In the genomic region with DNA sequence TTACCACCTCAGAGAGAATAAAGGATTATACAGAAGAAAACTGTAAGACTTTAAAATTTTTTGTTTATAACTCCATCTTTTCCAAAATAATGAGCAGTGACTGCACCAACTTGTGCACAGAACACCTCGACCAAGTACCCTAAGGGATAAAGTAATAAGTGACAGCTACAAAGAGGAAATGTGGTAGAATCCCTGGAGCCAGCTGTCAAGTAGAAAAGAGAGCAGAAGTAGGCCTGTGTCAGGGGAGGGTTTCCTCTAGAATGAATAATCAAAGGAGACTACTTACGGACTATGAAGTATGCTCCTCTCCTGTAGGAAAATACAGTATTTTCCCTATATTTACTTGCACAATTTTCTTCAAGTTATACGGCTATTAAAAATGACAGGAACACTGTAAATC, we compare ENCODE assay signal across 7 cellular contexts. TPM values are rescaled to one million over a fixed set of nuclear protein-coding genes. Genes with fewer than 3 reads are reported as not detected.
DNase-seq lines count a peak whose midpoint lies in the region; ATAC-seq, FAIRE-seq and TF ChIP-seq lines count a peak whose summit lies in the region.

No MANE protein-coding gene starts in this region.

- H3K4me3 ChIP-seq in HEK293 (ENCODE audit: low read depth, low read length) (peak overlapping the region; percentile 98), RWPE2 (ENCODE audit: severe bottlenecking) (peak overlapping the region; percentile 91), fibroblast of pulmonary artery (replicated peaks; ENCODE audit: low read depth, low read length) (peak overlapping the region; percentile 78), small intestine (ENCODE audit: low read depth in 1 of 2, low read length in 2 of 2) (peak overlapping the region in 1 of 2 donors; percentile 96)

- H3K27me3 ChIP-seq in RWPE2 (ENCODE audit: insufficient read depth, poor library complexity, severe bottlenecking) (no peaks in the 10 kb centered on the region), small intestine (ENCODE audit: control insufficient read depth in 2 of 2, insufficient read depth in 2 of 2, low read length in 2 of 2) (no peaks in the 10 kb centered on the region)

- H3K27ac ChIP-seq in HEK293 (ENCODE audit: extremely low read depth, low read depth, low read length) (no peak overlapping the region), RWPE2 (ENCODE audit: poor library complexity, severe bottlenecking) (peak overlapping the region; percentile 52), small intestine (ENCODE audit: low read depth in 1 of 2, low read length in 1 of 2) (no peak overlapping the region)

- POLR2A ChIA-PET in HEK293 (lab: Yijun Ruan, JAX), result interaction anchor here (1.0 to 3.0 kb wide), 2 partner anchors 11 to 13 kb away, joined by 3 to 16 read pairs; no protein-coding TSS in a partner anchor

- H3K4me1 ChIP-seq in HEK293 (ENCODE audit: control insufficient read depth, insufficient read depth, low read length) (peaks cover 9% of the 10 kb centered on the region; the same call in 1 of the 2 replicates), RWPE2 (ENCODE audit: insufficient read depth, poor library complexity, severe bottlenecking) (no peaks in the 10 kb centered on the region), small intestine (ENCODE audit: control insufficient read depth in 2 of 2, insufficient read depth in 1 of 2, low read depth in 1 of 2, low read length in 1 of 2) (peaks cover 0 to 4% of the 10 kb centered on the region in 2 donors)

- DNase-seq in RWPE2 (ENCODE audit: low spot score), result no peak
- no peak for DNase-seq in fibroblast of pulmonary artery (ENCODE audit: low read depth)
- no peak for DNase-seq in small intestine
- DNase-seq in NCI-H2171 (lab: John Stamatoyannopoulos, UW), result no peak
- DNase-seq in GM13976 (ENCODE audit: low spot score), result no peak

- H3K36me3 ChIP-seq in HEK293 (ENCODE audit: control insufficient read depth in 2 of 2, insufficient read depth in 1 of 2, low read length in 2 of 2) (peaks cover 43 to 45% of the 10 kb centered on the region in 2 experiments), RWPE2 (ENCODE audit: low read depth) (peaks cover 46% of the 10 kb centered on the region), small intestine (ENCODE audit: control insufficient read depth in 2 of 2, insufficient read depth in 2 of 2, low read length in 2 of 2) (peaks cover 0 to 5% of the 10 kb centered on the region in 2 donors)

- ATAC-seq in RWPE2 (ENCODE audit: low read depth) (no peak), HG03175 (IDR thresholded peaks at IDR 0.05; ENCODE audit: unreplicated experiment) (no peak)

- FAIRE-seq in small intestine (lab: Jason Lieb, UNC), result peak; percentile 36

- in situ Hi-C loops in GM13976 (cut with MboI; ENCODE audit: low sequenced_read_pairs, unreplicated experiment), result no loop called here

- 1 to 9% (median 4%) methylated on average over 3 of the region's 3 CpGs for WGBS in small intestine, 3 donors

- H3K9me3 ChIP-seq in HEK293 (ENCODE audit: control insufficient read depth, insufficient read depth, low read depth, low read length) (no peaks in the 10 kb centered on the region), RWPE2 (ENCODE audit: severe bottlenecking) (no peaks in the 10 kb centered on the region), small intestine (ENCODE audit: control insufficient read depth, low read depth) (no peaks in the 10 kb centered on the region)

- no peak for TF ChIP-seq CTCF in HEK293 (tag by site-specific recombination; IDR thresholded peaks at IDR 0.05)
- TF ChIP-seq CTCF in RWPE2 (IDR thresholded peaks at IDR 0.05; ENCODE audit: poor library complexity, severe bottlenecking), result no peak
- no peak for TF ChIP-seq CTCF in fibroblast of pulmonary artery (IDR thresholded peaks at IDR 0.05; ENCODE audit: low read length, missing control alignments)
- no peak for TF ChIP-seq CTCF in GM13976 (IDR thresholded peaks at IDR 0.05; ENCODE audit: borderline replicate concordance, control extremely low read depth, extremely low read depth, insufficient read depth, missing control alignments)

- CTCF ChIA-PET in HEK293 (lab: Yijun Ruan, JAX), result interaction anchor here (1.4 kb wide), 1 partner anchor 11 kb away, joined by 4 read pairs; no protein-coding TSS in a partner anchor

TF ChIP-seq in HEK293, 187 proteins besides CTCF, POLR2A, EP300 and RAD21:
- no peak for TF ChIP-seq SP7 (tag by site-specific recombination; IDR thresholded peaks at IDR 0.05)
- 0 out of 2 replicates have a peak, but pooled peaks have one; percentile 5 for TF ChIP-seq MEIS1 (CRISPR knock-in tag; IDR thresholded peaks at IDR 0.05; ENCODE audit: borderline replicate concordance)

RNA-seq across cellular contexts. Expression of a gene that starts 1.2 kb away (rescaled TPM):
- 10 to 100 TPM; 27.5 to 45.1 (median 40.8) TPM for polyA plus RNA-seq in small intestine

RNA-seq across cellular contexts. Expression of a gene that starts 23.7 kb away (rescaled TPM):
- 1 to 10 TPM; 2.0 to 2.2 (median 2.2) TPM for polyA plus RNA-seq in small intestine
